19 cellular contexts compared by ENCODE assay signal in the genomic region with DNA sequence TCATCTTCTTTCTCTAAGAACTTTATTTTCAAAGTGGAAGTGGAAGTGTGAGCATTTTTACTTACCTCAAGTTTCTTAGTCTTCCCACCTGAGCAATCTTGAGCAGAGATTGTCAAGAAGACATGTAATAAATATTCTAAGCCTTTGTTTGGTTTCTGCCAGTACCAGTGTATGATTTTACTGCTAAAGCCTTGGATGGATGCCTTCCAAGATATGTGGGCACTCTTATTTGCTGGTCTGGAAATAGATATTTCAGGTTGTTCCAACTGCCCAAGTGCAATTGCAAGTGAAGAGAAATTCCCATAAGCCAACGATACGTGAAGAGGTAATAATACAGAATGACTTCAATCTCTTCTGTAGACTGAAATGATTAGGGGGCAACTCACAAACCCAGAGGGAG.
"Had no signal": no experiment of that assay in that cellular context is flagged by ENCODE, and none has a peak within 500 bp of the region (broad histone marks: within the 10 kb centered on the region; RNA-seq: fewer than 3 reads in every experiment).

No MANE protein-coding gene starts in this region.

- DNase-seq: IMR-90, Kasumi-1, NCI-H1048, NCI-H1105, NCI-H1417, NCI-H1436 treated with DMSO at 0.1 percent for 48 hours, NCI-H1694, NCI-H187 treated with DMSO at 0.1 percent for 48 hours, NCI-H2029 treated with DMSO at 0.1 percent for 48 hours, NCI-H2227 treated with DMSO at 0.1 percent for 48 hours, NCI-H524, NCI-H526 treated with DMSO at 0.1 percent for 48 hours, NCI-H748 treated with DMSO at 0.1 percent for 48 hours, SHP77, SK-N-SH had no signal

- H3K9me3 ChIP-seq: SK-N-SH had no signal

- FAIRE-seq: HepG2, RCC 7860 had no signal

- H3K9me2 ChIP-seq: SK-N-SH had no signal

- H3K27ac ChIP-seq: KMS-11, RWPE1 had no signal

- H3K9ac ChIP-seq: KMS-11, SK-N-SH had no signal

- H3K4me2 ChIP-seq: KMS-11, SK-N-SH had no signal
